Comparison of ENCODE assay signal across 20 cellular contexts in genomic region chr11:75189911-75190310, GRCh38. TPM values are rescaled to one million over a fixed set of nuclear protein-coding genes. Genes with fewer than 3 reads are reported as not detected.
"Had no signal": no experiment of that assay in that cellular context is flagged by ENCODE, and none has a peak within 500 bp of the region (broad histone marks: within the 10 kb centered on the region; RNA-seq: fewer than 3 reads in every experiment).

No MANE protein-coding gene starts in this region.

- H3K36me3 ChIP-seq: ascending aorta, breast epithelium had no signal

- H3K4me1 Mint-ChIP-seq: activated naive CD8-positive, alpha-beta T cell treated with anti-CD3 and anti-CD28 coated beads, Interleukin-2, amount 50 U/mL, for 24 hours; natural killer cell had no signal

- H3K27ac ChIP-seq: ascending aorta, breast epithelium had no signal

- H3K4me1 ChIP-seq: ascending aorta had no signal

- H3K36me3 Mint-ChIP-seq: natural killer cell, type B pancreatic cell had no signal

- H3K9me3 ChIP-seq: ascending aorta, breast epithelium had no signal

- H3K4me3 ChIP-seq: ascending aorta, breast epithelium, dorsolateral prefrontal cortex had no signal

- H3K4me3 Mint-ChIP-seq: activated naive CD8-positive, alpha-beta T cell treated with anti-CD3 and anti-CD28 coated beads, Interleukin-2, amount 50 U/mL, for 24 hours; natural killer cell; type B pancreatic cell had no signal

- ATAC-seq: activated CD4-positive, CD25-positive, alpha-beta regulatory T cell treated with anti-CD3 and anti-CD28 coated beads, Interleukin-2, amount 50 U/mL, for 24 hours; activated naive CD8-positive, alpha-beta T cell treated with anti-CD3 and anti-CD28 coated beads, Interleukin-2, amount 50 U/mL, for 24 hours; natural killer cell had no signal

- H3K27me3 Mint-ChIP-seq: activated naive CD8-positive, alpha-beta T cell treated with anti-CD3 and anti-CD28 coated beads, Interleukin-2, amount 50 U/mL, for 24 hours had no signal

- H3K9me3 Mint-ChIP-seq: activated naive CD8-positive, alpha-beta T cell treated with anti-CD3 and anti-CD28 coated beads, Interleukin-2, amount 50 U/mL, for 24 hours; natural killer cell; type B pancreatic cell had no signal

- H3K27me3 ChIP-seq: ascending aorta, breast epithelium, dorsolateral prefrontal cortex had no signal

- DNase-seq: activated CD4-positive, alpha-beta T cell treated with anti-CD3 and anti-CD28 coated beads, Interleukin-2, amount 50 U/mL, for 1 hour; activated naive CD4-positive, alpha-beta T cell treated with Interleukin-2 at 50 U/mL for 16 hours; activated naive CD8-positive, alpha-beta T cell treated with anti-CD3 and anti-CD28 coated beads, Interleukin-2, amount 50 U/mL, for 24 hours; activated T-cell treated with anti-CD3 and anti-CD28 coated beads for 4 hours; dorsolateral prefrontal cortex; hippocampal formation; kidney; mesendoderm; natural killer cell; retina; small intestine; stimulated activated CD4-positive, alpha-beta T cell treated with anti-CD3 and anti-CD28 coated beads, Interleukin-4, amount 100 ng/mL, for 4 hours; stimulated activated CD8-positive, alpha-beta memory T cell treated with anti-CD3 and anti-CD28 coated beads, Interleukin-4, amount 100 ng/mL, for 48 hours; stimulated activated naive CD4-positive, alpha-beta T cell treated with Interleukin-2 at 50 U/mL for 16 hours had no signal

- H3K27ac Mint-ChIP-seq: activated naive CD8-positive, alpha-beta T cell treated with anti-CD3 and anti-CD28 coated beads, Interleukin-2, amount 50 U/mL, for 24 hours; natural killer cell; type B pancreatic cell had no signal

RNA-seq across cellular contexts. Expression of gene SLCO2B1, which starts 39.0 kb away (rescaled TPM):
- total RNA-seq: activated CD8-positive, alpha-beta memory T cell treated with anti-CD3 and anti-CD28 coated beads for 36 hours; natural killer cell had no signal

RNA-seq across cellular contexts. Expression of gene TPBGL, which starts 50.7 kb away (rescaled TPM):
- total RNA-seq: ascending aorta, liver had no signal
